ENCODE assay signal across 9 cellular contexts in the genomic region with DNA sequence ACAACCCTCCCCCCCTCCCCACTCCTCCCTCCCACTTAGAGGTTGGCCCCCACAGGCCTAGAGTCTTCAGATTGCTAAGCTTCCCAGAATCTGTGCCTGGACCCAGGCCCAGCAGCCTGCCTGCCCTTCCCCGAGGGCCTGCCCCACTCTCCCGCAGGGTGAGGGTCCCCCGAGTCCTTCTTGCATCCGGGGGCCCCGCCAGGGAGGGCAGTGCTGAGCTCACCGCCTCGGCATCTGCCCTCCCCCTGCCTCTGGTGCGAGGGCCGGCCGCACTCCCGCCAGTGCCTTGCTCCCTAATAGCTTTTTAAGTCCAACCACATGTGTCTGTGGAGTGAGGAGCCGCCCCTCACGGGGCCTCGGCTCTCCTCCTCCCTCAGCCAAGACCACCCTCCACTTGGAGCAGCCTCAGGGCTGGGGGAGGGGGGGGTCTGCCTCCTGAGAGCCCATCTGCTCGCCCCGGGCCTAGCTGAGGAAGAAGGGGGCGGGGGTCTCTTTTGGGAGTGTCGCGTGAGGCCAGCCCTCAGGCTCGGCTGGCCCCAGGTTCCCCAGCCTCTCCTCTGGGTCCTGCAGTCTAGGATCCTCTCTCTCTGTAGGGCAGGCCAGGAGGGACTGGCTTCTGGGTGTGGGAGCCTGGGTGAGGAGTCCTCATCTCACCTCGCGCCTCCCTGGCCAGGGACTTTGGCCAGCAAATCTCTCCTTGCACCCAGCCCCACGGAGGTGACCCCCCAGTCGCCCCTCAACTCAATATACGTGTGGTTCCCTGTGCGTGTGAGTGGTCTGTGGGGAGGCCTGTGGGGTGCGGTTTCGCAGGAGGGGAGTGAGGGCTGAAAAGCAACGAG. TPM values are rescaled to one million over a fixed set of nuclear protein-coding genes. Genes with fewer than 3 reads are reported as not detected.
A peak's percentile ranks its signal among the peaks of the same experiment; 100 is the strongest.
DNase-seq lines count a peak whose midpoint lies in the region; TF ChIP-seq lines count a peak whose summit lies in the region.
"Had no signal": no experiment of that assay in that cellular context is flagged by ENCODE, and none has a peak within 500 bp of the region (broad histone marks: within the 10 kb centered on the region; RNA-seq: fewer than 3 reads in every experiment).

No MANE protein-coding gene starts in this region.

- CTCF ChIA-PET in A673 (lab: Charles Lee) (interaction anchor here (1.1 to 1.5 kb wide), 2 partner anchors 21 kb away, joined by 4 to 6 read pairs; no protein-coding TSS in a partner anchor), PC-9 (lab: Charles Lee) (interaction anchor here (0.7 to 1.0 kb wide), 4 partner anchors 22 to 72 kb away, joined by 3 to 4 read pairs (median 3); a partner anchor contains a TSS), Caco-2 (lab: Charles Lee) (interaction anchor here (0.6 to 8.0 kb wide), 4 partner anchors 14 to 90 kb away, joined by 3 to 84 read pairs (median 10); no protein-coding TSS in a partner anchor)

- H3K4me1 ChIP-seq in A673 (ENCODE audit: insufficient read depth, low read length, poor library complexity, severe bottlenecking) (peaks cover 86% of the 10 kb centered on the region), PC-9 (replicated peaks; ENCODE audit: insufficient read depth) (peaks cover 40% of the 10 kb centered on the region), esophagus muscularis mucosa (peaks cover 100% of the 10 kb centered on the region in 4 donors), mucosa of stomach (ENCODE audit: control insufficient read depth, insufficient read depth, low read length) (peaks cover 95% of the 10 kb centered on the region), Caco-2 (peaks cover 17% of the 10 kb centered on the region)

- POLR2A ChIA-PET in A673 (lab: Charles Lee; ENCODE audit: low non-redundant PET): interaction anchor here (0.6 kb wide), 2 partner anchors 13 to 157 kb away, joined by 3 read pairs; no protein-coding TSS in a partner anchor
- POLR2A ChIA-PET in PC-9 (lab: Charles Lee; ENCODE audit: unreplicated experiment): interaction anchor here (0.6 to 0.7 kb wide), 6 partner anchors 39 to 1233 kb away, joined by 3 to 6 read pairs (median 4); no protein-coding TSS in a partner anchor
- POLR2A ChIA-PET in Caco-2 (lab: Charles Lee): interaction anchor here (0.7 kb wide), 1 partner anchor 23 kb away, joined by 5 read pairs; no protein-coding TSS in a partner anchor

- WGBS in esophagus muscularis mucosa: 14% methylated on average over 19 of the region's 29 CpGs

- H2AFZ ChIP-seq in PC-9: no peak overlapping the region

- H3K27ac ChIP-seq in A673 (ENCODE audit: low read depth, low read length, poor library complexity, severe bottlenecking) (peak overlapping the region; percentile 78), PC-9 (no peak overlapping the region), esophagus muscularis mucosa (replicated peaks in 1 of 4) (peak overlapping the region; percentile 97 to 98 (median 98))

- TF ChIP-seq EP300 in esophagus muscularis mucosa (IDR thresholded peaks at IDR 0.05): no peak

- no peak overlapping the region for H3K4me2 ChIP-seq in PC-9

- H3K79me2 ChIP-seq in PC-9 (ENCODE audit: low read depth): no peaks in the 10 kb centered on the region

- H4K20me1 ChIP-seq in PC-9 (ENCODE audit: insufficient read depth): peaks cover 20% of the 10 kb centered on the region

- peaks cover 11% of the 10 kb centered on the region for H3K4me1 Mint-ChIP-seq in Caco-2 (ENCODE audit: low read depth, unreplicated experiment)

- no peaks in the 10 kb centered on the region for H3K9me2 ChIP-seq in PC-9 (ENCODE audit: insufficient read depth)

- intact Hi-C loops in A673 (cut with micrococcal nuclease; ENCODE audit: unreplicated experiment) (no loop called here), PC-9 (cut with micrococcal nuclease; ENCODE audit: unreplicated experiment) (loop anchor here (1.0 kb wide), 1 partner anchor 19 kb away; no protein-coding TSS in a partner anchor), esophagus muscularis mucosa (cut with DNase I) (no loop called here), Caco-2 (cut with micrococcal nuclease; ENCODE audit: unreplicated experiment) (no loop called here)

- H3F3A ChIP-seq in PC-9 (ENCODE audit: insufficient read depth, low read depth): peaks cover 12% of the 10 kb centered on the region; the same call in 1 of the 2 replicates

- peak overlapping the region; percentile 60 for H3K9ac ChIP-seq in mucosa of stomach (ENCODE audit: low read length)

- TF ChIP-seq CTCF in A673 (conservative IDR thresholded peaks at IDR 0.05; ENCODE audit: low read depth, low read length) (no peak), PC-9 (conservative IDR thresholded peaks at IDR 0.05) (no peak), esophagus muscularis mucosa (IDR thresholded peaks at IDR 0.05) (peak in 2 of 3 experiments; percentile 7 to 10), Caco-2 (IDR thresholded peaks at IDR 0.05; ENCODE audit: insufficient read depth in 1 of 2, low read depth in 1 of 2, low read length in 1 of 2, severe bottlenecking in 1 of 2, unreplicated experiment in 1 of 2) (no peak)

- no peaks in the 10 kb centered on the region for H3K27me3 ChIP-seq in A673 (replicated peaks; ENCODE audit: insufficient read depth, low read depth, low read length, poor library complexity)
- H3K27me3 ChIP-seq in PC-9 (ENCODE audit: insufficient read depth, low read depth): peaks cover 34% of the 10 kb centered on the region
- H3K27me3 ChIP-seq in esophagus muscularis mucosa: no peaks in the 10 kb centered on the region
- no peaks in the 10 kb centered on the region for H3K27me3 ChIP-seq in mucosa of stomach (ENCODE audit: control insufficient read depth, insufficient read depth, low read length)
- H3K27me3 ChIP-seq in Caco-2 (replicated peaks; ENCODE audit: control insufficient read depth, insufficient read depth, low read length): peaks cover 9% of the 10 kb centered on the region

- H3K9me3 ChIP-seq in A673 (ENCODE audit: low read depth, low read length, poor library complexity, severe bottlenecking) (no peaks in the 10 kb centered on the region), PC-9 (ENCODE audit: insufficient read depth, low read depth) (no peaks in the 10 kb centered on the region), esophagus muscularis mucosa (no peaks in the 10 kb centered on the region), mucosa of stomach (ENCODE audit: control insufficient read depth, low read length) (no peaks in the 10 kb centered on the region), Caco-2 (no peaks in the 10 kb centered on the region)

- H3K9me3 Mint-ChIP-seq in Caco-2 (ENCODE audit: unreplicated experiment): no peaks in the 10 kb centered on the region
- H3K9me3 Mint-ChIP-seq: CD4-positive, CD25-positive, alpha-beta regulatory T cell had no signal

- H3K4me3 ChIP-seq in A673 (ENCODE audit: low read depth, low read length, poor library complexity, severe bottlenecking) (no peak overlapping the region), PC-9 (no peak overlapping the region), esophagus muscularis mucosa (peak overlapping the region; percentile 32 to 45 (median 34)), mucosa of stomach (ENCODE audit: low read length) (no peak overlapping the region), Caco-2 (ENCODE audit: low read depth, low read length) (no peak overlapping the region)

- TF ChIP-seq POLR2A in esophagus muscularis mucosa (IDR thresholded peaks at IDR 0.05; ENCODE audit: low read depth): no peak

- no peak overlapping the region for H3K4me3 Mint-ChIP-seq in Caco-2 (ENCODE audit: unreplicated experiment)
- H3K4me3 Mint-ChIP-seq: CD4-positive, CD25-positive, alpha-beta regulatory T cell had no signal

- BruUV-seq in A673 (replicated peaks; lab: Mats Ljungman, UMichigan): no TSS peak
- TSS peak; percentile 93 for BruUV-seq in PC-9 (replicated peaks; lab: Mats Ljungman, UMichigan)
- BruUV-seq in Caco-2 (replicated peaks; lab: Mats Ljungman, UMichigan): no TSS peak

- H3K27me3 Mint-ChIP-seq in Caco-2 (ENCODE audit: insufficient read depth, unreplicated experiment): peaks cover 21% of the 10 kb centered on the region

- H3K36me3 ChIP-seq in A673 (ENCODE audit: insufficient read depth, low read length, poor library complexity, severe bottlenecking) (no peaks in the 10 kb centered on the region), PC-9 (ENCODE audit: low read depth) (no peaks in the 10 kb centered on the region), esophagus muscularis mucosa (no peaks in the 10 kb centered on the region), mucosa of stomach (ENCODE audit: control insufficient read depth, insufficient read depth, low read length) (peaks cover 5% of the 10 kb centered on the region), Caco-2 (ENCODE audit: control insufficient read depth, insufficient read depth, low read length) (no peaks in the 10 kb centered on the region)

- DNase-seq in A673 (ENCODE audit: low spot score) (peak; percentile 29), PC-9 (peak in 1 of 2 experiments; percentile 66), esophagus muscularis mucosa (ENCODE audit: extremely low spot score) (no peak), NCI-H524 treated with DMSO at 0.1 percent for 48 hours (lab: John Stamatoyannopoulos, UW) (no peak), Caco-2 (no peak), NCI-H2171 (lab: John Stamatoyannopoulos, UW) (no peak)
- no peak for DNase-seq in activated naive CD4-positive, alpha-beta T cell (lab: John Stamatoyannopoulos, UW)
- DNase-seq: CD4-positive, CD25-positive, alpha-beta regulatory T cell had no signal

- peaks cover 8% of the 10 kb centered on the region for H3K36me3 Mint-ChIP-seq in Caco-2 (ENCODE audit: insufficient read depth, unreplicated experiment)
- H3K36me3 Mint-ChIP-seq: CD4-positive, CD25-positive, alpha-beta regulatory T cell had no signal

- H3K27ac Mint-ChIP-seq in Caco-2 (ENCODE audit: unreplicated experiment): no peak overlapping the region

RNA-seq across cellular contexts. Expression of a gene that starts 47.2 kb away (rescaled TPM):
- total RNA-seq in A673 (2021) (not detected in 2 replicates), PC-9 (2021) (0.24 TPM in 1 of 2 replicates, not detected in the other), esophagus muscularis mucosa (10 to 100 TPM; 11.9 to 20.2 (median 17.0) TPM), Caco-2 (2022) (0.35 and 0.59 TPM in 2 replicates)

Comparison
In these comparisons a context has a peak if more than half of its experiments do, and no peak if none do; other contexts are left out.
1. H3K4me3 ChIP-seq: peak in esophagus muscularis mucosa (4 of 4); none in A673 (single experiment), PC-9 (single experiment), mucosa of stomach (single experiment) and Caco-2 (single experiment).
2. CTCF ChIP-seq: peak in esophagus muscularis mucosa (2 of 3); none in A673 (single experiment), PC-9 (single experiment) and Caco-2 (0 of 2).